Comparison of ENCODE assay signal across 10 cellular contexts in genomic region chr12:104596128-104596799, GRCh38.
DNase-seq lines count a peak whose midpoint lies in the region; FAIRE-seq and TF ChIP-seq lines count a peak whose summit lies in the region.
"Had no signal": no experiment of that assay in that cellular context is flagged by ENCODE, and none has a peak within 500 bp of the region (broad histone marks: within the 10 kb centered on the region; RNA-seq: fewer than 3 reads in every experiment).

No MANE protein-coding gene starts in this region.

- 66% methylated on average over 12 of the region's 12 CpGs for WGBS in esophagus muscularis mucosa

- POLR2A ChIA-PET in OCI-LY7 (lab: Charles Lee) = interaction anchor here (0.5 to 2.7 kb wide), 7 partner anchors 12 to 136 kb away, joined by 3 to 17 read pairs (median 3); no protein-coding TSS in a partner anchor

- no peak overlapping the region for H3K9ac ChIP-seq in rectal smooth muscle tissue (ENCODE audit: low read length)

- intact Hi-C loops in OCI-LY7 (cut with micrococcal nuclease; ENCODE audit: unreplicated experiment) = loop anchor here (5.0 kb wide), 1 partner anchor 139 kb away; the partner anchor contains the start of gene CHST11
- intact Hi-C loops in esophagus muscularis mucosa (cut with DNase I) = no loop called here

- TF ChIP-seq CTCF in DOHH2 (IDR thresholded peaks at IDR 0.05; ENCODE audit: low read depth, low read length, poor library complexity, severe bottlenecking) = no peak
- TF ChIP-seq CTCF in OCI-LY7 (conservative IDR thresholded peaks at IDR 0.05; ENCODE audit: low read length) = no peak
- no peak for TF ChIP-seq CTCF in fibroblast of pulmonary artery (IDR thresholded peaks at IDR 0.05; ENCODE audit: low read length, missing control alignments)
- no peak for TF ChIP-seq CTCF in esophagus muscularis mucosa (IDR thresholded peaks at IDR 0.05)

- no peaks in the 10 kb centered on the region for H3K36me3 ChIP-seq in DOHH2 (ENCODE audit: control insufficient read depth, low read length)
- H3K36me3 ChIP-seq in OCI-LY7 (ENCODE audit: insufficient read depth, low read length) = no peaks in the 10 kb centered on the region; the same call in 1 of the 2 replicates
- no peaks in the 10 kb centered on the region for H3K36me3 ChIP-seq in rectal smooth muscle tissue (ENCODE audit: control insufficient read depth, insufficient read depth, low read length)
- H3K36me3 ChIP-seq in esophagus muscularis mucosa = no peaks in the 10 kb centered on the region
- H3K36me3 ChIP-seq: SJSA1 had no signal

- H3K27me3 ChIP-seq in DOHH2 (ENCODE audit: control insufficient read depth, low read length) (no peaks in the 10 kb centered on the region), rectal smooth muscle tissue (ENCODE audit: control insufficient read depth, insufficient read depth, low read length) (no peaks in the 10 kb centered on the region), esophagus muscularis mucosa (no peaks in the 10 kb centered on the region)
- H3K27me3 ChIP-seq: SJSA1 had no signal

- H3K27ac ChIP-seq in DOHH2 (ENCODE audit: low read depth, low read length) = no peak overlapping the region
- H3K27ac ChIP-seq in OCI-LY7 (ENCODE audit: low read depth, low read length, poor library complexity, severe bottlenecking) = no peak overlapping the region
- H3K27ac ChIP-seq in rectal smooth muscle tissue (ENCODE audit: low read depth, low read length) = peak overlapping the region; percentile 17
- H3K27ac ChIP-seq in esophagus muscularis mucosa (replicated peaks in 1 of 4) = no peak overlapping the region
- H3K27ac ChIP-seq: SJSA1 had no signal

- H4K20me1 ChIP-seq in DOHH2 (ENCODE audit: control insufficient read depth, insufficient read depth, low read depth, low read length) (no peaks in the 10 kb centered on the region), OCI-LY7 (ENCODE audit: insufficient read depth, low read length) (no peaks in the 10 kb centered on the region)

- CTCF ChIA-PET in OCI-LY7 (lab: Charles Lee; ENCODE audit: unreplicated experiment) = no interaction called here

- H3K9me3 ChIP-seq in DOHH2 (ENCODE audit: control insufficient read depth, insufficient read depth, low read length) (no peaks in the 10 kb centered on the region), OCI-LY7 (ENCODE audit: low read length) (no peaks in the 10 kb centered on the region), esophagus muscularis mucosa (no peaks in the 10 kb centered on the region)
- H3K9me3 ChIP-seq: SJSA1 had no signal

- H3K4me3 ChIP-seq in DOHH2 (ENCODE audit: low read length) (no peak overlapping the region), OCI-LY7 (ENCODE audit: low read depth, low read length, poor library complexity, severe bottlenecking) (no peak overlapping the region), fibroblast of pulmonary artery (replicated peaks; ENCODE audit: low read depth, low read length) (peak overlapping the region; percentile 6), rectal smooth muscle tissue (ENCODE audit: low read length) (no peak overlapping the region), esophagus muscularis mucosa (no peak overlapping the region)
- H3K4me3 ChIP-seq: SJSA1 had no signal

- TF ChIP-seq EP300 in esophagus muscularis mucosa (IDR thresholded peaks at IDR 0.05) = no peak

- no TSS peak for BruUV-seq in OCI-LY7 (replicated peaks; lab: Mats Ljungman, UMichigan)

- no peak for TF ChIP-seq POLR2A in GM12892 (IDR thresholded peaks at IDR 0.05; ENCODE audit: low read depth, low read length)
- TF ChIP-seq POLR2A in esophagus muscularis mucosa (IDR thresholded peaks at IDR 0.05; ENCODE audit: low read depth) = no peak

- DNase-seq in OCI-LY7 (ENCODE audit: low spot score) = no peak
- DNase-seq in fibroblast of pulmonary artery (ENCODE audit: low read depth) = peak; percentile 93
- no peak for DNase-seq in GM12892 (ENCODE audit: insufficient read length)
- DNase-seq in NCI-H1417 treated with DMSO at 0.1 percent for 48 hours (lab: John Stamatoyannopoulos, UW) = no peak
- DNase-seq in HuH-7 (ENCODE audit: low spot score) = no peak
- no peak for DNase-seq in esophagus muscularis mucosa (ENCODE audit: extremely low spot score)
- DNase-seq: stimulated activated naive CD8-positive, alpha-beta T cell treated with anti-CD3 and anti-CD28 coated beads, Interleukin-15, amount 100 ng/mL, for 72 hours had no signal

- H2AFZ ChIP-seq in OCI-LY7 (ENCODE audit: low read length) = no peak overlapping the region

- H3K9me2 ChIP-seq in DOHH2 (replicated peaks; ENCODE audit: control insufficient read depth, low read length) (no peaks in the 10 kb centered on the region), OCI-LY7 (ENCODE audit: insufficient read depth, low read length) (no peaks in the 10 kb centered on the region)

- H3K4me1 ChIP-seq in DOHH2 (ENCODE audit: control insufficient read depth, low read length) = peaks cover 36% of the 10 kb centered on the region
- H3K4me1 ChIP-seq in OCI-LY7 (ENCODE audit: insufficient read depth, low read length, poor library complexity, severe bottlenecking) = peaks cover 60% of the 10 kb centered on the region
- peaks cover 12% of the 10 kb centered on the region for H3K4me1 ChIP-seq in rectal smooth muscle tissue (ENCODE audit: control insufficient read depth, insufficient read depth, low read length)
- peaks cover 3 to 22% (median 13%) of the 10 kb centered on the region in 4 donors for H3K4me1 ChIP-seq in esophagus muscularis mucosa
- H3K4me1 ChIP-seq: SJSA1 had no signal

- H3K4me2 ChIP-seq in DOHH2 (ENCODE audit: low read length) (0 out of 2 replicates have a peak overlapping the region, but pooled peaks have one; percentile 10), OCI-LY7 (ENCODE audit: low read length) (peak overlapping the region; percentile 69)

- H3F3A ChIP-seq in DOHH2 (ENCODE audit: control insufficient read depth, insufficient read depth) = no peaks in the 10 kb centered on the region

- H3K79me2 ChIP-seq in DOHH2 (ENCODE audit: control insufficient read depth, low read length) (no peaks in the 10 kb centered on the region), OCI-LY7 (ENCODE audit: insufficient read depth, low read depth, low read length) (peaks cover 25% of the 10 kb centered on the region; the same call in 1 of the 2 replicates)

- FAIRE-seq in GM12892 (lab: Jason Lieb, UNC) = no peak
